ENCODE assay signal across 8 cellular contexts in the genomic region with DNA sequence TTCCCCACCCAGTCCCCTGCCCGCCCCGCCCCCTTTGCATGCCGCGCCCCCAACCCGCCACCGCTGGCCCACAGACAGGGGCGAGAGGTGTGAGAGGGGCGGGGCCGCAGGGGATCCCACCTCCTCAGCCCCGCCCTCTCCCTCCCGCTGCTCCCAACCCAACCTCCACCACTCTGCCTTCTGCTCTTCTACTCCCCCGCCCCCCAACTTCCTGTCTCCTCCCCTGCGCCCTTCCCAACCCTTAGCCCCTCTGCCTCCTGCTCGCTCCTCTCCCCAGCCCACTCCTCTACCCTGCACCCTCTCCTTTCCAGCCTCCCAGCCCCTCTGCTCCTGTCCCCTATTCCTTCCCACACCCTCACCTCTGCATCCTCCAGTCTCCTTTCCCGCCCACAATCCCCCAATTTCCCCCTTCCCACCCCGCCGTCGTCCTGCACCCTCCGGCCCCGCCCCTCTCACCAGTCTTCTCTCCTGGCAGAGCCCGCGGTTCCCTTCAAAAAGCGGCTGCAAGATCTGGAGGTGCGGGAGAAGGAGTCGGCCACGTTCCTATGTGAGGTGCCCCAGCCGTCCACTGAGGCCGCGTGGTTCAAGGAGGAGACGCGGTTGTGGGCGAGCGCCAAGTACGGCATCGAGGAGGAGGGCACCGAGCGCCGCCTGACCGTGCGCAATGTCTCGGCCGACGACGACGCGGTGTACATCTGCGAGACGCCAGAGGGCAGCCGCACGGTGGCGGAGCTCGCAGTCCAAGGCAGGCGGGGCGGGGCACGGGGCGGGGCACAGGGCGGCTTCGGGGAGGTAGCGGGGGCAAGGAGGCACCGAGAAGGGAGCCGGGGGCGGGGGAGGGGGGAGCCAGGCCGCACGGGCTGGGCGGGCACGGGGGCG. TPM values are rescaled to one million over a fixed set of nuclear protein-coding genes. Genes with fewer than 3 reads are reported as not detected.
DNase-seq lines count a peak whose midpoint lies in the region; ATAC-seq lines count a peak whose summit lies in the region.

No MANE protein-coding gene starts in this region.

- H3K27me3 ChIP-seq in CD4-positive, CD25-positive, alpha-beta regulatory T cell (ENCODE audit: control insufficient read depth, insufficient read depth, low read length): no peaks in the 10 kb centered on the region

- H3K27me3 Mint-ChIP-seq in CD4-positive, CD25-positive, alpha-beta regulatory T cell: no peaks in the 10 kb centered on the region
- H3K27me3 Mint-ChIP-seq in activated CD8-positive, alpha-beta memory T cell treated with anti-CD3 and anti-CD28 coated beads, Interleukin-2, amount 10 ng/mL, durations not matched to agents 7 days and 5 days: no peaks in the 10 kb centered on the region

- H3K4me1 ChIP-seq in CD4-positive, CD25-positive, alpha-beta regulatory T cell (ENCODE audit: control insufficient read depth, insufficient read depth, low read length, poor library complexity, severe bottlenecking): peaks cover 20% of the 10 kb centered on the region

- H3K9me3 ChIP-seq in CD4-positive, CD25-positive, alpha-beta regulatory T cell (ENCODE audit: control insufficient read depth in 2 of 2, low read length in 2 of 2): no peaks in the 10 kb centered on the region

- peaks cover 0 to 16% (median 4%) of the 10 kb centered on the region in 4 donors for H3K4me1 Mint-ChIP-seq in CD4-positive, CD25-positive, alpha-beta regulatory T cell
- peaks cover 2% of the 10 kb centered on the region for H3K4me1 Mint-ChIP-seq in activated CD8-positive, alpha-beta memory T cell treated with anti-CD3 and anti-CD28 coated beads, Interleukin-2, amount 10 ng/mL, durations not matched to agents 7 days and 5 days

- peak; percentile 82 to 92 (median 86) for DNase-seq in CD4-positive, CD25-positive, alpha-beta regulatory T cell
- DNase-seq in HK-2 (ENCODE audit: unreplicated experiment) (peak; percentile 94), NOMO-1 (lab: John Stamatoyannopoulos, UW; ENCODE audit: unreplicated experiment in 2 of 2) (peak; percentile 84 to 87), epidermal melanocyte (ENCODE audit: insufficient read length, low spot score) (peak; percentile 79), middle frontal gyrus (ENCODE audit: extremely low spot score, low spot score) (peak; percentile 17)
- peak; percentile 94 for DNase-seq in activated CD8-positive, alpha-beta memory T cell treated with anti-CD3 and anti-CD28 coated beads, Interleukin-2, amount 10 ng/mL, durations not matched to agents 7 days and 5 days
- DNase-seq in stimulated activated CD8-positive, alpha-beta memory T cell treated with anti-CD3 and anti-CD28 coated beads, Interleukin-2, amount 100 ng/mL, for 48 hours (ENCODE audit: low read depth in 2 of 2): peak; percentile 90 to 92

- H3K27ac Mint-ChIP-seq in CD4-positive, CD25-positive, alpha-beta regulatory T cell: peak overlapping the region in 1 of 3 donors; percentile 91
- peak overlapping the region; percentile 70 for H3K27ac Mint-ChIP-seq in activated CD8-positive, alpha-beta memory T cell treated with anti-CD3 and anti-CD28 coated beads, Interleukin-2, amount 10 ng/mL, durations not matched to agents 7 days and 5 days

- H3K9me3 Mint-ChIP-seq in CD4-positive, CD25-positive, alpha-beta regulatory T cell: no peaks in the 10 kb centered on the region
- no peaks in the 10 kb centered on the region for H3K9me3 Mint-ChIP-seq in activated CD8-positive, alpha-beta memory T cell treated with anti-CD3 and anti-CD28 coated beads, Interleukin-2, amount 10 ng/mL, durations not matched to agents 7 days and 5 days (ENCODE audit: low read depth)

- H3K4me3 Mint-ChIP-seq in CD4-positive, CD25-positive, alpha-beta regulatory T cell: peak overlapping the region; percentile 87 to 96 (median 92)
- peak overlapping the region; percentile 75 for H3K4me3 Mint-ChIP-seq in activated CD8-positive, alpha-beta memory T cell treated with anti-CD3 and anti-CD28 coated beads, Interleukin-2, amount 10 ng/mL, durations not matched to agents 7 days and 5 days

- peak overlapping the region; percentile 78 for H3K27ac ChIP-seq in CD4-positive, CD25-positive, alpha-beta regulatory T cell (ENCODE audit: insufficient read depth, low read length, poor library complexity, severe bottlenecking)

- H3K36me3 Mint-ChIP-seq in CD4-positive, CD25-positive, alpha-beta regulatory T cell: peaks cover 7% of the 10 kb centered on the region
- H3K36me3 Mint-ChIP-seq in activated CD8-positive, alpha-beta memory T cell treated with anti-CD3 and anti-CD28 coated beads, Interleukin-2, amount 10 ng/mL, durations not matched to agents 7 days and 5 days: no peaks in the 10 kb centered on the region

- H3K4me3 ChIP-seq in CD4-positive, CD25-positive, alpha-beta regulatory T cell (ENCODE audit: low read depth, low read length): peak overlapping the region; percentile 41

- CTCF ChIA-PET in activated CD8-positive, alpha-beta memory T cell treated with anti-CD3 and anti-CD28 coated beads, Interleukin-2, amount 10 ng/mL, durations not matched to agents 7 days and 5 days (lab: Charles Lee): interaction anchor here (0.7 to 2.4 kb wide), 13 partner anchors 8 to 302 kb away, joined by 3 to 10 read pairs (median 4); no protein-coding TSS in a partner anchor

- peak; percentile 94 to 95 for ATAC-seq in CD4-positive, CD25-positive, alpha-beta regulatory T cell (ENCODE audit: low read depth in 2 of 2)
- ATAC-seq in GM19463 (IDR thresholded peaks at IDR 0.05; ENCODE audit: unreplicated experiment): peak; percentile 98
- ATAC-seq in activated CD8-positive, alpha-beta memory T cell treated with anti-CD3 and anti-CD28 coated beads, Interleukin-2, amount 10 ng/mL, durations not matched to agents 7 days and 5 days: peak; percentile 96

- H3K36me3 ChIP-seq in CD4-positive, CD25-positive, alpha-beta regulatory T cell (ENCODE audit: control insufficient read depth, insufficient read depth, low read length): peaks cover 3% of the 10 kb centered on the region

RNA-seq across cellular contexts. Expression of gene OBSCN, which starts 5.4 kb away (rescaled TPM):
- 57.1 TPM for total RNA-seq in CD4-positive, CD25-positive, alpha-beta regulatory T cell
- polyA plus RNA-seq in CD4-positive, CD25-positive, alpha-beta regulatory T cell: 1 to 10 TPM in 3 of 4 donors, under 1 TPM in 1; 0.13 to 1.2 (median 1.1) TPM
- total RNA-seq in activated CD8-positive, alpha-beta memory T cell treated with anti-CD3 and anti-CD28 coated beads, Interleukin-2, amount 10 ng/mL, durations not matched to agents 7 days and 5 days: 10 to 100 TPM in 1 of 2 experiments, 1 to 10 TPM in 1; 5.7 to 10.4 TPM

RNA-seq across cellular contexts. Expression of gene IBA57, which starts 47.6 kb away (rescaled TPM):
- total RNA-seq in CD4-positive, CD25-positive, alpha-beta regulatory T cell: 17.0 TPM
- polyA plus RNA-seq in CD4-positive, CD25-positive, alpha-beta regulatory T cell: 1 to 10 TPM; 2.0 to 5.5 (median 4.0) TPM
- 1 to 10 TPM; 6.8 to 8.5 TPM for total RNA-seq in activated CD8-positive, alpha-beta memory T cell treated with anti-CD3 and anti-CD28 coated beads, Interleukin-2, amount 10 ng/mL, durations not matched to agents 7 days and 5 days

Comparison
In these comparisons a context has a peak if more than half of its experiments do, and no peak if none do; other contexts are left out.
1. Peak in every context shown above with its lines: DNase-seq, ATAC-seq, H3K4me3 ChIP-seq and H3K27ac ChIP-seq.
2. DNase-seq: peak in every context shown above with its lines; median percentile 94 in HK-2; 94 in activated CD8-positive, alpha-beta memory T cell treated with anti-CD3 and anti-CD28 coated beads, Interleukin-2, amount 10 ng/mL, durations not matched to agents 7 days and 5 days; 91 in stimulated activated CD8-positive, alpha-beta memory T cell treated with anti-CD3 and anti-CD28 coated beads, Interleukin-2, amount 100 ng/mL, for 48 hours; 86 in CD4-positive, CD25-positive, alpha-beta regulatory T cell; 86 in NOMO-1; 79 in epidermal melanocyte; 17 in middle frontal gyrus.